ENCODE assay signal across 25 cellular contexts in the genomic region with DNA sequence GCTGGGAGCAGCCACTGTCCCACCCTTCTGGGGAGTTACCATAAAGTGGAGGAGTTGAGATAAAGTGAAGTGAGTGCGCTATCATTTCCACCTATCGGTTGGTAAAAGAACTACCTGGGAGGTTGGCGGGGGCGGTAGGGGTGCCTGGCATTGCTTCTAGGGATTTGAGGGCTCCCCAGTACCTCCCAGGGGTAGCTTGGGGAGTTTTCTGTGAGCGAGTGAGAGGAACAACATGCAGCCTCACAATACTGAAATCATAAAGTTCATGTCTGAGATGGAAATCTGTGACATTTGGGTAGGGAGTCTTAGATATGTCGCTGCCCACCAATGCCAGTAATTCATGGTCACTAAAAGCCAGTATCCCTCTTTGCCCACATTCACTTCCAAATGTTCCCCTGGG.
"Had no signal": no experiment of that assay in that cellular context is flagged by ENCODE, and none has a peak within 500 bp of the region (broad histone marks: within the 10 kb centered on the region; RNA-seq: fewer than 3 reads in every experiment).

No MANE protein-coding gene starts in this region.

- ATAC-seq: gastrocnemius medialis; left ventricle myocardium superior; naive thymus-derived CD4-positive, alpha-beta T cell; pancreas had no signal

- DNase-seq: activated CD4-positive, alpha-beta T cell treated with anti-CD3 and anti-CD28 coated beads for 4 hours; activated CD4-positive, alpha-beta T cell treated with anti-CD3 and anti-CD28 coated beads, Interleukin-2, amount 50 U/mL, for 48 hours; activated CD8-positive, alpha-beta memory T cell treated with anti-CD3 and anti-CD28 coated beads for 24 hours; activated effector memory CD4-positive, alpha-beta T cell treated with Interleukin-2 at 50 U/mL for 16 hours; activated naive CD4-positive, alpha-beta T cell treated with Interleukin-2 at 50 U/mL for 16 hours; anterior cingulate cortex; cerebellar nuclear complex; colonic mucosa; effector CD8-positive, alpha-beta T cell; gastrocnemius medialis; glutamatergic neuron; islet precursor cell; left ventricle myocardium superior; naive thymus-derived CD4-positive, alpha-beta T cell; pancreas; retina; sigmoid colon; small intestine; stimulated activated CD4-positive, alpha-beta T cell treated with anti-CD3 and anti-CD28 coated beads, Interleukin-1b, Interleukin-23, amount 100 ng/mL, for 48 hours; stimulated activated CD4-positive, alpha-beta T cell treated with anti-CD3 and anti-CD28 coated beads, Interleukin-4, amount 100 ng/mL, for 4 hours; stimulated activated CD8-positive, alpha-beta memory T cell treated with anti-CD3 and anti-CD28 coated beads, Interleukin-4, amount 100 ng/mL, for 48 hours; stimulated activated naive CD4-positive, alpha-beta T cell had no signal

- H3K4me3 Mint-ChIP-seq: activated naive CD8-positive, alpha-beta T cell; naive thymus-derived CD4-positive, alpha-beta T cell had no signal

- H3K27ac Mint-ChIP-seq: activated naive CD8-positive, alpha-beta T cell; naive thymus-derived CD4-positive, alpha-beta T cell had no signal

- H3K27ac ChIP-seq: colonic mucosa, gastrocnemius medialis, pancreas, prostate gland, sigmoid colon, tibial nerve had no signal

- H3K9me3 ChIP-seq: colonic mucosa, gastrocnemius medialis, pancreas, prostate gland, sigmoid colon, tibial nerve had no signal

- H3K27me3 ChIP-seq: colonic mucosa, gastrocnemius medialis, pancreas, sigmoid colon, tibial nerve had no signal

- H3K4me3 ChIP-seq: colonic mucosa, gastrocnemius medialis, pancreas, prostate gland, sigmoid colon, tibial nerve had no signal

- H3K4me1 ChIP-seq: pancreas, prostate gland had no signal

- H3K36me3 ChIP-seq: colonic mucosa, gastrocnemius medialis, pancreas, prostate gland, sigmoid colon, tibial nerve had no signal

- H3K27me3 Mint-ChIP-seq: activated naive CD8-positive, alpha-beta T cell; naive thymus-derived CD4-positive, alpha-beta T cell had no signal
